In genomic region chr4:152537881-152538280, GRCh38 we compare ENCODE assay signal across 13 cellular contexts. TPM values are rescaled to one million over a fixed set of nuclear protein-coding genes. Genes with fewer than 3 reads are reported as not detected.
DNase-seq lines count a peak whose midpoint lies in the region; ATAC-seq and TF ChIP-seq lines count a peak whose summit lies in the region.
"Had no signal": no experiment of that assay in that cellular context is flagged by ENCODE, and none has a peak within 500 bp of the region (broad histone marks: within the 10 kb centered on the region; RNA-seq: fewer than 3 reads in every experiment).

No MANE protein-coding gene starts in this region.

- H3K9ac ChIP-seq in fibroblast of lung (ENCODE audit: insufficient read depth, low read length): no peak overlapping the region

- ATAC-seq in activated T-cell treated with anti-CD3 and anti-CD28 coated beads, Interleukin-2, amount 50 U/mL, for 72 hours (replicated peaks in 1 of 2): no peak

- H3K4me3 ChIP-seq in fibroblast of lung (replicated peaks in 1 of 4; ENCODE audit: control extremely low read depth in 1 of 4, insufficient read depth in 1 of 4, low read depth in 3 of 4, low read length in 4 of 4): peak overlapping the region in 1 of 4 experiments; percentile 99
- H3K4me3 ChIP-seq in suprapubic skin: peak overlapping the region; percentile 100

- no peak for DNase-seq in activated T-cell treated with anti-CD3 and anti-CD28 coated beads, Interleukin-2, amount 50 U/mL, for 72 hours
- DNase-seq in activated T-cell treated with anti-CD3 and anti-CD28 coated beads, Interleukin-2, amount 50 U/mL, for 48 hours: no peak
- DNase-seq in fibroblast of lung (ENCODE audit: low read depth in 2 of 2): no peak
- no peak for DNase-seq in suprapubic skin (ENCODE audit: low spot score in 2 of 2)
- no peak for DNase-seq in AG08395 (ENCODE audit: low spot score)
- DNase-seq in MV-4-11 (lab: John Stamatoyannopoulos, UW): no peak
- no peak for DNase-seq in DMS153 (lab: John Stamatoyannopoulos, UW)
- DNase-seq: activated CD4-positive, CD25-positive, alpha-beta regulatory T cell treated with anti-CD3 and anti-CD28 coated beads, Interleukin-2, amount 50 U/mL, for 72 hours; AML-193; GOT3; NCI-H526 treated with DMSO at 0.1 percent for 48 hours had no signal

- TF ChIP-seq EP300 in suprapubic skin (IDR thresholded peaks at IDR 0.05): no peak

- no peaks in the 10 kb centered on the region for H3K27me3 Mint-ChIP-seq in activated T-cell treated with anti-CD3 and anti-CD28 coated beads, Interleukin-2, amount 50 U/mL, for 72 hours (ENCODE audit: low read depth)
- H3K27me3 Mint-ChIP-seq in T-helper 1 cell treated with Interleukin-12 subunit alpha and Interleukin-12 subunit beta and Interleukin-4 antibody, amounts not matched to agents 30 μg/mL and 1 μg/mL, for 36 hours (ENCODE audit: low read depth): no peaks in the 10 kb centered on the region

- peaks cover 2 to 6% of the 10 kb centered on the region in 2 donors for H3K36me3 Mint-ChIP-seq in activated T-cell treated with anti-CD3 and anti-CD28 coated beads, Interleukin-2, amount 50 U/mL, for 72 hours (ENCODE audit: insufficient read depth in 2 of 2)
- peaks cover 27% of the 10 kb centered on the region for H3K36me3 Mint-ChIP-seq in T-helper 1 cell treated with Interleukin-12 subunit alpha and Interleukin-12 subunit beta and Interleukin-4 antibody, amounts not matched to agents 30 μg/mL and 1 μg/mL, for 36 hours (ENCODE audit: low read depth)

- TF ChIP-seq CTCF in fibroblast of lung (conservative IDR thresholded peaks at IDR 0.05 in 1 of 2, IDR thresholded peaks at IDR 0.05 in 1 of 2; ENCODE audit: low read depth in 1 of 2, low read length in 2 of 2): no peak
- TF ChIP-seq CTCF in suprapubic skin (IDR thresholded peaks at IDR 0.05): no peak

- WGBS in suprapubic skin: 89% methylated on average over 1 of the region's 1 CpG

- H3K4me1 Mint-ChIP-seq in activated T-cell treated with anti-CD3 and anti-CD28 coated beads, Interleukin-2, amount 50 U/mL, for 72 hours (ENCODE audit: low read depth): peaks cover 38% of the 10 kb centered on the region
- H3K4me1 Mint-ChIP-seq in T-helper 1 cell treated with Interleukin-12 subunit alpha and Interleukin-12 subunit beta and Interleukin-4 antibody, amounts not matched to agents 30 μg/mL and 1 μg/mL, for 36 hours (ENCODE audit: low read depth): peaks cover 37% of the 10 kb centered on the region

- peaks cover 58% of the 10 kb centered on the region for H3K79me2 ChIP-seq in fibroblast of lung (ENCODE audit: control insufficient read depth, insufficient read depth, low read length)

- no peak overlapping the region for H3K27ac ChIP-seq in fibroblast of lung (ENCODE audit: insufficient read depth, low read length)
- peak overlapping the region; percentile 97 for H3K27ac ChIP-seq in suprapubic skin

- H3K4me2 ChIP-seq in fibroblast of lung (ENCODE audit: extremely low read depth, insufficient read depth, low read length): peak overlapping the region; percentile 79

- peak overlapping the region; percentile 92 to 95 for H3K4me3 Mint-ChIP-seq in activated T-cell treated with anti-CD3 and anti-CD28 coated beads, Interleukin-2, amount 50 U/mL, for 72 hours
- H3K4me3 Mint-ChIP-seq in T-helper 1 cell treated with Interleukin-12 subunit alpha and Interleukin-12 subunit beta and Interleukin-4 antibody, amounts not matched to agents 30 μg/mL and 1 μg/mL, for 36 hours: peak overlapping the region; percentile 96

- H3K4me1 ChIP-seq in fibroblast of lung (ENCODE audit: control insufficient read depth, extremely low read depth, insufficient read depth, low read length) (peaks cover 3% of the 10 kb centered on the region), suprapubic skin (peaks cover 37% of the 10 kb centered on the region)

- H3K36me3 ChIP-seq in fibroblast of lung (ENCODE audit: control insufficient read depth, insufficient read depth, low read length): no peaks in the 10 kb centered on the region
- H3K36me3 ChIP-seq in suprapubic skin: peaks cover 8% of the 10 kb centered on the region
- H3K36me3 ChIP-seq: cardiac muscle cell had no signal

- H3K27me3 ChIP-seq in fibroblast of lung (ENCODE audit: control insufficient read depth, insufficient read depth, low read length) (no peaks in the 10 kb centered on the region), suprapubic skin (no peaks in the 10 kb centered on the region)
- H3K27me3 ChIP-seq: cardiac muscle cell had no signal

- peak overlapping the region; percentile 100 for H3K27ac Mint-ChIP-seq in activated T-cell treated with anti-CD3 and anti-CD28 coated beads, Interleukin-2, amount 50 U/mL, for 72 hours
- H3K27ac Mint-ChIP-seq in T-helper 1 cell treated with Interleukin-12 subunit alpha and Interleukin-12 subunit beta and Interleukin-4 antibody, amounts not matched to agents 30 μg/mL and 1 μg/mL, for 36 hours: peak overlapping the region; percentile 100

- H3K9me3 ChIP-seq in fibroblast of lung (ENCODE audit: control insufficient read depth, insufficient read depth, low read depth, low read length) (no peaks in the 10 kb centered on the region), suprapubic skin (no peaks in the 10 kb centered on the region)

- H3K9me3 Mint-ChIP-seq in activated T-cell treated with anti-CD3 and anti-CD28 coated beads, Interleukin-2, amount 50 U/mL, for 72 hours: no peaks in the 10 kb centered on the region
- no peaks in the 10 kb centered on the region for H3K9me3 Mint-ChIP-seq in T-helper 1 cell treated with Interleukin-12 subunit alpha and Interleukin-12 subunit beta and Interleukin-4 antibody, amounts not matched to agents 30 μg/mL and 1 μg/mL, for 36 hours

- no peaks in the 10 kb centered on the region for H4K20me1 ChIP-seq in fibroblast of lung (ENCODE audit: control insufficient read depth, extremely low read depth, insufficient read depth, low read length)

- H2AFZ ChIP-seq in fibroblast of lung (ENCODE audit: low read length): no peak overlapping the region

- no peak for TF ChIP-seq POLR2A in suprapubic skin (IDR thresholded peaks at IDR 0.05)

RNA-seq across cellular contexts. Expression of gene FBXW7, which starts 2.0 kb away (rescaled TPM):
- 10 to 100 TPM; 37.6 to 40.9 TPM for total RNA-seq in activated T-cell treated with anti-CD3 and anti-CD28 coated beads, Interleukin-2, amount 50 U/mL, for 72 hours
- total RNA-seq in fibroblast of lung: 68.7 and 87.3 TPM in 2 replicates
- polyA plus RNA-seq in fibroblast of lung: 14.5 and 16.3 TPM in 2 replicates
- 11.8 and 13.9 TPM in 2 replicates for polyA plus RNA-seq in fibroblast of lung (2012)
- 0.44 and 1.4 TPM in 2 replicates for polyA minus RNA-seq in fibroblast of lung (ENCODE audit: low replicate concordance)
- total RNA-seq in suprapubic skin: 100 to 1,000 TPM; 106 to 363 (median 138) TPM
